In the genomic region with DNA sequence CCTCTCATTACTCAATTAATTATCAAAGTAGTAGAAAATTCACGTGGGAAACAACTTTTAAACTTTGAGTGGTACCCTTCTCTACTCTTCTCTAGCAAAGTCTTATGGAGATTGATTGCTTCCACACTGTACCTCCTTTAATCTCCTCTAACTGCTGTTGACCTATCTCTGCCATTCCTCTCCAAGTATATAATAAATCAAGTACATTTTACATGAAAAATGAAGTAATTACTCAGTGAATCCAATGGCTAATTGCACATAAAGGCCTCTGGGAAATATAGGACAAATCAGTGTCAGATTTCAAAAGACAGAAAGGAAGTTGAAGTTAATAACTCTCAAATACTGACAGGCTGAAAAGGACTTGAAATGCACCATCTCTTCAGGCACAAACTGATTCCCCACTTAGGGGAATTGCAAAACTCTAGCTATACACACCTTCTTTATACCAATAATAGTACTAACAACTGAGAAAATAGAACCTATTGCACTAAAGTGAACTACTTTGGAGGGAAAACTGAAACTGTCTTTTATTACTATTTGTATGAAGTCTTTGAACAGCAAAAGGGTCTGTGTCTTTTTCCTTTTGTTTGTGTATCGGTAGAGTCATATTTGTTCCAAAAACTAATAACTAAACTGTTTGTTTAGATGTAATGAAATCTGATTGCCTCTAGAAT, we compare ENCODE assay signal across 1 cellular context.
TF ChIP-seq lines count a peak whose summit lies in the region.

No MANE protein-coding gene starts in this region.

TF ChIP-seq in HEK293, 187 proteins besides CTCF, POLR2A, EP300 and RAD21 (continued from another document):
- TF ChIP-seq, protein P1, sequence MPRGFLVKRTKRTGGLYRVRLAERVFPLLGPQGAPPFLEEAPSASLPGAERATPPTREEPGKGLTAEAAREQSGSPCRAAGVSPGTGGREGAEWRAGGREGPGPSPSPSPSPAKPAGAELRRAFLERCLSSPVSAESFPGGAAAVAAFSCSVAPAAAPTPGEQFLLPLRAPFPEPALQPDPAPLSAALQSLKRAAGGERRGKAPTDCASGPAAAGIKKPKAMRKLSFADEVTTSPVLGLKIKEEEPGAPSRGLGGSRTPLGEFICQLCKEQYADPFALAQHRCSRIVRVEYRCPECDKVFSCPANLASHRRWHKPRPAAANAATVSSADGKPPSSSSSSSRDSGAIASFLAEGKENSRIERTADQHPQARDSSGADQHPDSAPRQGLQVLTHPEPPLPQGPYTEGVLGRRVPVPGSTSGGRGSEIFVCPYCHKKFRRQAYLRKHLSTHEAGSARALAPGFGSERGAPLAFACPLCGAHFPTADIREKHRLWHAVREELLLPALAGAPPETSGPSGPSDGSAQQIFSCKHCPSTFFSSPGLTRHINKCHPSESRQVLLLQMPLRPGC (tag by site-specific recombination; IDR thresholded peaks at IDR 0.05), result no peak
- TF ChIP-seq ZBTB20 (tag by site-specific recombination; IDR thresholded peaks at IDR 0.05) (no peak), ZNF555 (tag by site-specific recombination; conservative IDR thresholded peaks at IDR 0.05) (no peak), IKZF3 (tag by site-specific recombination; IDR thresholded peaks at IDR 0.05) (0 out of 2 replicates have a peak, but pooled peaks have one; percentile 18), ZNF24 (tag by site-specific recombination; IDR thresholded peaks at IDR 0.05) (0 out of 2 replicates have a peak, but pooled peaks have one; percentile 27), ZFP69B (tag by site-specific recombination; IDR thresholded peaks at IDR 0.05) (no peak), ZNF843 (tag by site-specific recombination; IDR thresholded peaks at IDR 0.05) (peak; percentile 63; the same call in 1 of the 2 replicates), BCL11A (tag by site-specific recombination; IDR thresholded peaks at IDR 0.05; ENCODE audit: low read depth) (no peak), ZNF10 (tag by site-specific recombination; IDR thresholded peaks at IDR 0.05) (no peak), ZNF561 (tag by site-specific recombination; IDR thresholded peaks at IDR 0.05; ENCODE audit: borderline replicate concordance) (0 out of 2 replicates have a peak, but pooled peaks have one; percentile 16), ZNF830 (tag by site-specific recombination; IDR thresholded peaks at IDR 0.05; ENCODE audit: low read depth) (no peak)
- TF ChIP-seq, protein P2, sequence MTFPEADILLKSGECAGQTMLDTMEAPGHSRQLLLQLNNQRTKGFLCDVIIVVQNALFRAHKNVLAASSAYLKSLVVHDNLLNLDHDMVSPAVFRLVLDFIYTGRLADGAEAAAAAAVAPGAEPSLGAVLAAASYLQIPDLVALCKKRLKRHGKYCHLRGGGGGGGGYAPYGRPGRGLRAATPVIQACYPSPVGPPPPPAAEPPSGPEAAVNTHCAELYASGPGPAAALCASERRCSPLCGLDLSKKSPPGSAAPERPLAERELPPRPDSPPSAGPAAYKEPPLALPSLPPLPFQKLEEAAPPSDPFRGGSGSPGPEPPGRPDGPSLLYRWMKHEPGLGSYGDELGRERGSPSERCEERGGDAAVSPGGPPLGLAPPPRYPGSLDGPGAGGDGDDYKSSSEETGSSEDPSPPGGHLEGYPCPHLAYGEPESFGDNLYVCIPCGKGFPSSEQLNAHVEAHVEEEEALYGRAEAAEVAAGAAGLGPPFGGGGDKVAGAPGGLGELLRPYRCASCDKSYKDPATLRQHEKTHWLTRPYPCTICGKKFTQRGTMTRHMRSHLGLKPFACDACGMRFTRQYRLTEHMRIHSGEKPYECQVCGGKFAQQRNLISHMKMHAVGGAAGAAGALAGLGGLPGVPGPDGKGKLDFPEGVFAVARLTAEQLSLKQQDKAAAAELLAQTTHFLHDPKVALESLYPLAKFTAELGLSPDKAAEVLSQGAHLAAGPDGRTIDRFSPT (tag by site-specific recombination; IDR thresholded peaks at IDR 0.05), result no peak
- TF ChIP-seq, protein P3, sequence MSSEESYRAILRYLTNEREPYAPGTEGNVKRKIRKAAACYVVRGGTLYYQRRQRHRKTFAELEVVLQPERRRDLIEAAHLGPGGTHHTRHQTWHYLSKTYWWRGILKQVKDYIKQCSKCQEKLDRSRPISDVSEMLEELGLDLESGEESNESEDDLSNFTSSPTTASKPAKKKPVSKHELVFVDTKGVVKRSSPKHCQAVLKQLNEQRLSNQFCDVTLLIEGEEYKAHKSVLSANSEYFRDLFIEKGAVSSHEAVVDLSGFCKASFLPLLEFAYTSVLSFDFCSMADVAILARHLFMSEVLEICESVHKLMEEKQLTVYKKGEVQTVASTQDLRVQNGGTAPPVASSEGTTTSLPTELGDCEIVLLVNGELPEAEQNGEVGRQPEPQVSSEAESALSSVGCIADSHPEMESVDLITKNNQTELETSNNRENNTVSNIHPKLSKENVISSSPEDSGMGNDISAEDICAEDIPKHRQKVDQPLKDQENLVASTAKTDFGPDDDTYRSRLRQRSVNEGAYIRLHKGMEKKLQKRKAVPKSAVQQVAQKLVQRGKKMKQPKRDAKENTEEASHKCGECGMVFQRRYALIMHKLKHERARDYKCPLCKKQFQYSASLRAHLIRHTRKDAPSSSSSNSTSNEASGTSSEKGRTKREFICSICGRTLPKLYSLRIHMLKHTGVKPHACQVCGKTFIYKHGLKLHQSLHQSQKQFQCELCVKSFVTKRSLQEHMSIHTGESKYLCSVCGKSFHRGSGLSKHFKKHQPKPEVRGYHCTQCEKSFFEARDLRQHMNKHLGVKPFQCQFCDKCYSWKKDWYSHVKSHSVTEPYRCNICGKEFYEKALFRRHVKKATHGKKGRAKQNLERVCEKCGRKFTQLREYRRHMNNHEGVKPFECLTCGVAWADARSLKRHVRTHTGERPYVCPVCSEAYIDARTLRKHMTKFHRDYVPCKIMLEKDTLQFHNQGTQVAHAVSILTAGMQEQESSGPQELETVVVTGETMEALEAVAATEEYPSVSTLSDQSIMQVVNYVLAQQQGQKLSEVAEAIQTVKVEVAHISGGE (tag by site-specific recombination; conservative IDR thresholded peaks at IDR 0.05; ENCODE audit: low read depth), result no peak
